In the genomic region with DNA sequence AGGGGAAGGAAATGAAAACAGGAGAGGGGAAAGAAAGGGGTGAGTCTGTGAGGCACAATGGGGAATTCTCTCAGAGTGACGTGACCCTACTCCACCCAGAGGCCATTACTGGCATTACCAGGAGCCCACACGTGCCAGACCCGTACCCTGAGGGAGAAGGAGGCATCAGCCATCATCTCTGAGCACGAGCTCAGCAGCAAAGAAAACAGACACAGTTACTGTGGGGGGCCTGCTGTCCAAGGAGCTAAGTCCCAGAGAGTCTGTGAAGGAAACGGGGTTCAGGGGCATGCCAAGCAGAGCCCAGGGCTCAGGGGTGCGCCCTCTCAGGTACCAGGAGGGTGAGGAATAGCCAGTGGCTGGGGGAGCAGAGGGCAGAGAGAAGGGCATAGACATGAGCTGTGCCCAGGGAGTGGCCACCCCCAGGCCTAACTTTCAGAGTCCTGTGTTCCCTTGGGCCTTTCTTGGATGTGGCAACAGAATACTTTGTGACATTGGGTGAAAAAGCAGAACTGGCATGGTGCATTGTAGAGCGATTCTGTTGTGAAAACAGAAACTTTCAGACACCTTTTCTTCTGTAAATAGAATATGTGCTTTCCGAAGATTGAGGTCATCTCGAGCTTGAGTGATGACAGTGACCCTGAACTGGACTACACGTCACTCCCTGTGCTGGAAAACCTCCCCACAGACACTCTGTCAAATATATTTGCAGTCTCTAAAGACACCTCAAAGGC, we compare ENCODE assay signal across 1 cellular context.
TF ChIP-seq lines count a peak whose summit lies in the region.

No MANE protein-coding gene starts in this region.

TF ChIP-seq in K562, 482 proteins besides CTCF, POLR2A, EP300 and RAD21 (continues in another document):
- TF ChIP-seq CHD1 (IDR thresholded peaks at IDR 0.05; ENCODE audit: low read length) (no peak), TEAD4 (IDR thresholded peaks at IDR 0.05; ENCODE audit: low read length) (peak; percentile 26; the same call in 1 of the 2 replicates), TEAD4 (CRISPR knock-in tag; IDR thresholded peaks at IDR 0.05; ENCODE audit: borderline replicate concordance) (no peak), ZC3H11A (IDR thresholded peaks at IDR 0.05; ENCODE audit: low read depth, low read length) (no peak), ETV1 (tag; conservative IDR thresholded peaks at IDR 0.05; ENCODE audit: low read depth) (no peak), TGIF2 (CRISPR knock-in tag; IDR thresholded peaks at IDR 0.05) (no peak), HMG20A (CRISPR knock-in tag; conservative IDR thresholded peaks at IDR 0.05) (no peak), NRF1 (conservative IDR thresholded peaks at IDR 0.05 in 1 of 2, IDR thresholded peaks at IDR 0.05 in 1 of 2) (no peak), MYC (IDR thresholded peaks at IDR 0.05; ENCODE audit: low read depth, low read length) (peak; percentile 82), MYC (CRISPR knock-in tag; IDR thresholded peaks at IDR 0.05; ENCODE audit: borderline replicate concordance, low read depth) (no peak), NELFE (IDR thresholded peaks at IDR 0.05; ENCODE audit: insufficient read depth, insufficient read length) (no peak), PTTG1 (tag; IDR thresholded peaks at IDR 0.05; ENCODE audit: low read depth) (no peak), EP400 (IDR thresholded peaks at IDR 0.05) (no peak), PTBP1 (IDR thresholded peaks at IDR 0.05; ENCODE audit: low read depth, low read length) (no peak), L3MBTL2 (IDR thresholded peaks at IDR 0.05) (peak; percentile 34; the same call in 1 of the 2 replicates), NEUROD1 (IDR thresholded peaks at IDR 0.05; ENCODE audit: borderline replicate concordance, low read depth, low read length, partially characterized antibody) (no peak), POLR3G (IDR thresholded peaks at IDR 0.05; ENCODE audit: extremely low read depth, insufficient read length, insufficient replicate concordance) (no peak), BRCA1 (IDR thresholded peaks at IDR 0.05) (no peak), BRCA1 (CRISPR knock-in tag; IDR thresholded peaks at IDR 0.05) (no peak), ZNF41 (CRISPR knock-in tag; conservative IDR thresholded peaks at IDR 0.05) (no peak), ZNF583 (CRISPR knock-in tag; IDR thresholded peaks at IDR 0.05) (no peak), CREBBP (IDR thresholded peaks at IDR 0.05; ENCODE audit: low read depth, low read length) (no peak), TRIM28 (IDR thresholded peaks at IDR 0.05) (no peak), THRAP3 (IDR thresholded peaks at IDR 0.05; ENCODE audit: borderline replicate concordance) (no peak), KDM5B (IDR thresholded peaks at IDR 0.05; ENCODE audit: insufficient replicate concordance, low read depth, low read length) (peak; percentile 22), ESRRB (CRISPR knock-in tag; IDR thresholded peaks at IDR 0.05; ENCODE audit: borderline replicate concordance) (no peak), KLF10 (CRISPR knock-in tag; IDR thresholded peaks at IDR 0.05) (no peak), SPI1 (IDR thresholded peaks at IDR 0.05; ENCODE audit: borderline replicate concordance, low read depth, low read length) (peak; percentile 59; the same call in 1 of the 2 replicates), MYNN (IDR thresholded peaks at IDR 0.05) (0 out of 2 replicates have a peak, but pooled peaks have one; percentile 52), MYNN (CRISPR knock-in tag; IDR thresholded peaks at IDR 0.05) (no peak), TFAM (CRISPR knock-in tag; conservative IDR thresholded peaks at IDR 0.05) (no peak), SMC3 (conservative IDR thresholded peaks at IDR 0.05; ENCODE audit: insufficient read depth, low read depth, low read length) (peak; percentile 80), ZNF764 (CRISPR knock-in tag; IDR thresholded peaks at IDR 0.05; ENCODE audit: low read depth) (no peak), RB1 (IDR thresholded peaks at IDR 0.05; ENCODE audit: low read depth) (0 out of 2 replicates have a peak, but pooled peaks have one; percentile 21), ZNF3 (CRISPR knock-in tag; IDR thresholded peaks at IDR 0.05) (no peak), KHSRP (IDR thresholded peaks at IDR 0.05) (no peak), ARID2 (IDR thresholded peaks at IDR 0.05) (no peak), TBL1XR1 (IDR thresholded peaks at IDR 0.05; ENCODE audit: low read length in 2 of 2) (0 out of 4 replicates have a peak, but pooled peaks of 1 of the 2 experiments have one; percentile 31), ZFP36 (IDR thresholded peaks at IDR 0.05; ENCODE audit: low read depth, low read length, partially characterized antibody) (peak; percentile 20), ZNF431 (CRISPR knock-in tag; IDR thresholded peaks at IDR 0.05) (no peak), CC2D1A (IDR thresholded peaks at IDR 0.05) (0 out of 2 replicates have a peak, but pooled peaks have one; percentile 35), RCOR1 (IDR thresholded peaks at IDR 0.05; ENCODE audit: borderline replicate concordance in 1 of 2, low read depth in 2 of 2, low read length in 2 of 2) (peak in 1 of 2 experiments; percentile 26; a peak in 1 of 4 replicates), POLR2AphosphoS5 (IDR thresholded peaks at IDR 0.05; ENCODE audit: control insufficient read depth, insufficient read depth, low read depth, low read length) (no peak), ZNF232 (CRISPR knock-in tag; IDR thresholded peaks at IDR 0.05) (no peak), MAFK (IDR thresholded peaks at IDR 0.05; ENCODE audit: low read length) (no peak), ZNF717 (CRISPR knock-in tag; IDR thresholded peaks at IDR 0.05) (no peak), TBP (optimal IDR thresholded peaks at IDR 0.05; ENCODE audit: low read depth, low read length) (peak; percentile 16), SMARCB1 (IDR thresholded peaks at IDR 0.05; ENCODE audit: insufficient read length, low read depth) (no peak), CBX3 (IDR thresholded peaks at IDR 0.05; ENCODE audit: borderline replicate concordance in 1 of 2, low read length in 2 of 2) (no peak), STAG1 (CRISPR knock-in tag; IDR thresholded peaks at IDR 0.05; ENCODE audit: borderline replicate concordance) (peak; percentile 59; the same call in 1 of the 2 replicates), ATF1 (CRISPR knock-in tag; IDR thresholded peaks at IDR 0.05) (no peak), ATF1 (tag; IDR thresholded peaks at IDR 0.05) (peak; percentile 78), SRSF9 (IDR thresholded peaks at IDR 0.05; ENCODE audit: borderline replicate concordance, low read depth, low read length) (no peak), JUND (IDR thresholded peaks at IDR 0.05; ENCODE audit: borderline replicate concordance, low read depth, low read length) (no peak; the same call in 1 of the 2 replicates), JUND (tag; IDR thresholded peaks at IDR 0.05; ENCODE audit: borderline replicate concordance, low read depth, low read length) (0 out of 3 replicates have a peak, but pooled peaks have one; percentile 16)
- TF ChIP-seq, protein P1, sequence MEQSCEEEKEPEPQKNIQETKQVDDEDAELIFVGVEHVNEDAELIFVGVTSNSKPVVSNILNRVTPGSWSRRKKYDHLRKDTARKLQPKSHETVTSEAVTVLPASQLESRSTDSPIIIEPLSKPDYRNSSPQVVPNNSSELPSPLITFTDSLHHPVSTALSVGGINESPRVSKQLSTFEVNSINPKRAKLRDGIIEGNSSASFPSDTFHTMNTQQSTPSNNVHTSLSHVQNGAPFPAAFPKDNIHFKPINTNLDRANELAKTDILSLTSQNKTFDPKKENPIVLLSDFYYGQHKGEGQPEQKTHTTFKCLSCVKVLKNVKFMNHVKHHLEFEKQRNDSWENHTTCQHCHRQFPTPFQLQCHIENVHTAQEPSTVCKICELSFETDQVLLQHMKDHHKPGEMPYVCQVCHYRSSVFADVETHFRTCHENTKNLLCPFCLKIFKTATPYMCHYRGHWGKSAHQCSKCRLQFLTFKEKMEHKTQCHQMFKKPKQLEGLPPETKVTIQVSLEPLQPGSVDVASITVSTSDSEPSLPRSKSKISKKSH (CRISPR knock-in tag; IDR thresholded peaks at IDR 0.05): no peak
- TF ChIP-seq, protein P2, sequence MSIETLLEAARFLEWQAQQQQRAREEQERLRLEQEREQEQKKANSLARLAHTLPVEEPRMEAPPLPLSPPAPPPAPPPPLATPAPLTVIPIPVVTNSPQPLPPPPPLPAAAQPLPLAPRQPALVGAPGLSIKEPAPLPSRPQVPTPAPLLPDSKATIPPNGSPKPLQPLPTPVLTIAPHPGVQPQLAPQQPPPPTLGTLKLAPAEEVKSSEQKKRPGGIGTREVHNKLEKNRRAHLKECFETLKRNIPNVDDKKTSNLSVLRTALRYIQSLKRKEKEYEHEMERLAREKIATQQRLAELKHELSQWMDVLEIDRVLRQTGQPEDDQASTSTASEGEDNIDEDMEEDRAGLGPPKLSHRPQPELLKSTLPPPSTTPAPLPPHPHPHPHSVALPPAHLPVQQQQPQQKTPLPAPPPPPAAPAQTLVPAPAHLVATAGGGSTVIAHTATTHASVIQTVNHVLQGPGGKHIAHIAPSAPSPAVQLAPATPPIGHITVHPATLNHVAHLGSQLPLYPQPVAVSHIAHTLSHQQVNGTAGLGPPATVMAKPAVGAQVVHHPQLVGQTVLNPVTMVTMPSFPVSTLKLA (conservative IDR thresholded peaks at IDR 0.05): peak; percentile 65 to 75
- TF ChIP-seq, protein P3, sequence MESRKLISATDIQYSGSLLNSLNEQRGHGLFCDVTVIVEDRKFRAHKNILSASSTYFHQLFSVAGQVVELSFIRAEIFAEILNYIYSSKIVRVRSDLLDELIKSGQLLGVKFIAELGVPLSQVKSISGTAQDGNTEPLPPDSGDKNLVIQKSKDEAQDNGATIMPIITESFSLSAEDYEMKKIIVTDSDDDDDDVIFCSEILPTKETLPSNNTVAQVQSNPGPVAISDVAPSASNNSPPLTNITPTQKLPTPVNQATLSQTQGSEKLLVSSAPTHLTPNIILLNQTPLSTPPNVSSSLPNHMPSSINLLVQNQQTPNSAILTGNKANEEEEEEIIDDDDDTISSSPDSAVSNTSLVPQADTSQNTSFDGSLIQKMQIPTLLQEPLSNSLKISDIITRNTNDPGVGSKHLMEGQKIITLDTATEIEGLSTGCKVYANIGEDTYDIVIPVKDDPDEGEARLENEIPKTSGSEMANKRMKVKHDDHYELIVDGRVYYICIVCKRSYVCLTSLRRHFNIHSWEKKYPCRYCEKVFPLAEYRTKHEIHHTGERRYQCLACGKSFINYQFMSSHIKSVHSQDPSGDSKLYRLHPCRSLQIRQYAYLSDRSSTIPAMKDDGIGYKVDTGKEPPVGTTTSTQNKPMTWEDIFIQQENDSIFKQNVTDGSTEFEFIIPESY (CRISPR knock-in tag; IDR thresholded peaks at IDR 0.05): 0 out of 2 replicates have a peak, but pooled peaks have one; percentile 16
- TF ChIP-seq, protein P4, sequence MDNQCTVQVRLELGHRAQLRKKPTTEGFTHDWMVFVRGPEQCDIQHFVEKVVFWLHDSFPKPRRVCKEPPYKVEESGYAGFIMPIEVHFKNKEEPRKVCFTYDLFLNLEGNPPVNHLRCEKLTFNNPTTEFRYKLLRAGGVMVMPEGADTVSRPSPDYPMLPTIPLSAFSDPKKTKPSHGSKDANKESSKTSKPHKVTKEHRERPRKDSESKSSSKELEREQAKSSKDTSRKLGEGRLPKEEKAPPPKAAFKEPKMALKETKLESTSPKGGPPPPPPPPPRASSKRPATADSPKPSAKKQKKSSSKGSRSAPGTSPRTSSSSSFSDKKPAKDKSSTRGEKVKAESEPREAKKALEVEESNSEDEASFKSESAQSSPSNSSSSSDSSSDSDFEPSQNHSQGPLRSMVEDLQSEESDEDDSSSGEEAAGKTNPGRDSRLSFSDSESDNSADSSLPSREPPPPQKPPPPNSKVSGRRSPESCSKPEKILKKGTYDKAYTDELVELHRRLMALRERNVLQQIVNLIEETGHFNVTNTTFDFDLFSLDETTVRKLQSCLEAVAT (IDR thresholded peaks at IDR 0.05): 0 out of 4 replicates have a peak, but pooled peaks of 1 of the 2 experiments have one; percentile 23
- TF ChIP-seq, protein P5, sequence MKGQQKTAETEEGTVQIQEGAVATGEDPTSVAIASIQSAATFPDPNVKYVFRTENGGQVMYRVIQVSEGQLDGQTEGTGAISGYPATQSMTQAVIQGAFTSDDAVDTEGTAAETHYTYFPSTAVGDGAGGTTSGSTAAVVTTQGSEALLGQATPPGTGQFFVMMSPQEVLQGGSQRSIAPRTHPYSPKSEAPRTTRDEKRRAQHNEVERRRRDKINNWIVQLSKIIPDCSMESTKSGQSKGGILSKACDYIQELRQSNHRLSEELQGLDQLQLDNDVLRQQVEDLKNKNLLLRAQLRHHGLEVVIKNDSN (CRISPR knock-in tag; IDR thresholded peaks at IDR 0.05): peak; percentile 79
- TF ChIP-seq, protein P6, sequence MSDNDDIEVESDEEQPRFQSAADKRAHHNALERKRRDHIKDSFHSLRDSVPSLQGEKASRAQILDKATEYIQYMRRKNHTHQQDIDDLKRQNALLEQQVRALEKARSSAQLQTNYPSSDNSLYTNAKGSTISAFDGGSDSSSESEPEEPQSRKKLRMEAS (CRISPR knock-in tag; IDR thresholded peaks at IDR 0.05): peak; percentile 62
- TF ChIP-seq, protein P7, sequence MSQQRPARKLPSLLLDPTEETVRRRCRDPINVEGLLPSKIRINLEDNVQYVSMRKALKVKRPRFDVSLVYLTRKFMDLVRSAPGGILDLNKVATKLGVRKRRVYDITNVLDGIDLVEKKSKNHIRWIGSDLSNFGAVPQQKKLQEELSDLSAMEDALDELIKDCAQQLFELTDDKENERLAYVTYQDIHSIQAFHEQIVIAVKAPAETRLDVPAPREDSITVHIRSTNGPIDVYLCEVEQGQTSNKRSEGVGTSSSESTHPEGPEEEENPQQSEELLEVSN (IDR thresholded peaks at IDR 0.05; ENCODE audit: borderline replicate concordance in 1 of 2, extremely low read depth in 1 of 2, insufficient read depth in 1 of 2, insufficient read length in 1 of 2, low read depth in 1 of 2, low read length in 1 of 2, poor library complexity in 1 of 2, severe bottlenecking in 1 of 2): peak in 1 of 2 experiments; percentile 16
- TF ChIP-seq, protein P8, sequence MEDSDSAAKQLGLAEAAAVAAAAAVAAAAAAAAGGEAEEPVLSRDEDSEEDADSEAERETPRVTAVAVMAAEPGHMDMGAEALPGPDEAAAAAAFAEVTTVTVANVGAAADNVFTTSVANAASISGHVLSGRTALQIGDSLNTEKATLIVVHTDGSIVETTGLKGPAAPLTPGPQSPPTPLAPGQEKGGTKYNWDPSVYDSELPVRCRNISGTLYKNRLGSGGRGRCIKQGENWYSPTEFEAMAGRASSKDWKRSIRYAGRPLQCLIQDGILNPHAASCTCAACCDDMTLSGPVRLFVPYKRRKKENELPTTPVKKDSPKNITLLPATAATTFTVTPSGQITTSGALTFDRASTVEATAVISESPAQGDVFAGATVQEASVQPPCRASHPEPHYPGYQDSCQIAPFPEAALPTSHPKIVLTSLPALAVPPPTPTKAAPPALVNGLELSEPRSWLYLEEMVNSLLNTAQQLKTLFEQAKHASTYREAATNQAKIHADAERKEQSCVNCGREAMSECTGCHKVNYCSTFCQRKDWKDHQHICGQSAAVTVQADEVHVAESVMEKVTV (CRISPR knock-in tag; IDR thresholded peaks at IDR 0.05): peak; percentile 61; the same call in 1 of the 2 replicates
- TF ChIP-seq, protein P9, sequence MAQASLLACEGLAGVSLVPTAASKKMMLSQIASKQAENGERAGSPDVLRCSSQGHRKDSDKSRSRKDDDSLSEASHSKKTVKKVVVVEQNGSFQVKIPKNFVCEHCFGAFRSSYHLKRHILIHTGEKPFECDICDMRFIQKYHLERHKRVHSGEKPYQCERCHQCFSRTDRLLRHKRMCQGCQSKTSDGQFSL (CRISPR knock-in tag; IDR thresholded peaks at IDR 0.05): no peak
- TF ChIP-seq, protein P9 (tag; IDR thresholded peaks at IDR 0.05): no peak
